Comparison of ENCODE assay signal across 1 cellular context in the genomic region with DNA sequence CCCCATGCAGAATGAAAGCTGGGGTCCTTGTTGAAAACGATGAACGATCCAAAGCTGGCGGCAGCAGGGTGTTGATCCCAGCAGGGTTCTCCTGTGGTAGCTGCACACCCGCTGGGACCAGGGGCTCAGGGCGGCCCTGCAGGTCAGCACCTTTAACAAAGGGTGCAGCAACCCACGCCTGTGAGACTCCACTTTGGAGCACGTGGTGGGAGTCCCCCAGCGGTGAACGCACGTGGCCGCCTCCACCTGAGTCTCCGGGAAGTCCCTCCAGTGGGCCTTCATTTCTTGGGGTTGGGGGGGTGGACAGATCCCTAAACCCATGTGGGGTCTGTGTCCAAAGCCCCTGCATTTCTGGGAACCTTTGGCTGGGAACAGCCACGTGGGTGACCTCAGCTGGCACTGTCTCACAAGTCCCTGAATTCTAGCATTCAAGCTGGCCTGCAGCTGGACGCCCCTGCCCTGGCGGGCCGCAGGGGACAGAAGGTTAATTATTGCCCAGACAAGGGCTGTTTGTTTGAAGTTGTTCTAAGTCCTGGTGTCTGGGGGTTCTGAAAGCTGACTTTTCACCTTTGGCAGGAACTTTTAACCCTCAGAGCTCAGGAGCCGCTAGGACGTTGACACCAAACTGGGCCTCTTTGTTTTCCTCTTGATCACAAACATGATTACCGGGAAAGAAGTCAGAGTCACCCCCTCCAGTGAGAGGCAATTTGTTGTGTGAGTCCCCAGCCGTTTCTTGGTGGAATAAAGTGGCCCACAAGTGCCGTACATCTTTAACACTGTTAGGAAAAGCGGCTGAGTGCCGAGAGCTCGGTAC.
TF ChIP-seq lines count a peak whose summit lies in the region.

No MANE protein-coding gene starts in this region.

TF ChIP-seq in HepG2, 621 proteins besides CTCF, POLR2A, EP300 and RAD21 (continued from another document and continues in another):
- TF ChIP-seq, protein P1, sequence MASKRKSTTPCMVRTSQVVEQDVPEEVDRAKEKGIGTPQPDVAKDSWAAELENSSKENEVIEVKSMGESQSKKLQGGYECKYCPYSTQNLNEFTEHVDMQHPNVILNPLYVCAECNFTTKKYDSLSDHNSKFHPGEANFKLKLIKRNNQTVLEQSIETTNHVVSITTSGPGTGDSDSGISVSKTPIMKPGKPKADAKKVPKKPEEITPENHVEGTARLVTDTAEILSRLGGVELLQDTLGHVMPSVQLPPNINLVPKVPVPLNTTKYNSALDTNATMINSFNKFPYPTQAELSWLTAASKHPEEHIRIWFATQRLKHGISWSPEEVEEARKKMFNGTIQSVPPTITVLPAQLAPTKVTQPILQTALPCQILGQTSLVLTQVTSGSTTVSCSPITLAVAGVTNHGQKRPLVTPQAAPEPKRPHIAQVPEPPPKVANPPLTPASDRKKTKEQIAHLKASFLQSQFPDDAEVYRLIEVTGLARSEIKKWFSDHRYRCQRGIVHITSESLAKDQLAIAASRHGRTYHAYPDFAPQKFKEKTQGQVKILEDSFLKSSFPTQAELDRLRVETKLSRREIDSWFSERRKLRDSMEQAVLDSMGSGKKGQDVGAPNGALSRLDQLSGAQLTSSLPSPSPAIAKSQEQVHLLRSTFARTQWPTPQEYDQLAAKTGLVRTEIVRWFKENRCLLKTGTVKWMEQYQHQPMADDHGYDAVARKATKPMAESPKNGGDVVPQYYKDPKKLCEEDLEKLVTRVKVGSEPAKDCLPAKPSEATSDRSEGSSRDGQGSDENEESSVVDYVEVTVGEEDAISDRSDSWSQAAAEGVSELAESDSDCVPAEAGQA (IDR thresholded peaks at IDR 0.05; ENCODE audit: low read depth) = no peak
- TF ChIP-seq, protein P1 (CRISPR knock-in tag; IDR thresholded peaks at IDR 0.05; ENCODE audit: borderline replicate concordance) = no peak; the same call in 1 of the 2 replicates
- TF ChIP-seq NR3C1 (CRISPR knock-in tag; IDR thresholded peaks at IDR 0.05) (no peak), ZNF616 (CRISPR knock-in tag; IDR thresholded peaks at IDR 0.05; ENCODE audit: low read depth) (no peak), NCOA2 (CRISPR knock-in tag; IDR thresholded peaks at IDR 0.05) (peak; percentile 99), SSRP1 (CRISPR knock-in tag; IDR thresholded peaks at IDR 0.05) (0 out of 2 replicates have a peak, but pooled peaks have one; percentile 43), TBX3 (IDR thresholded peaks at IDR 0.05; ENCODE audit: borderline replicate concordance) (peak; percentile 78; the same call in 1 of the 2 replicates), KDM2A (CRISPR knock-in tag; IDR thresholded peaks at IDR 0.05; ENCODE audit: borderline replicate concordance, low read depth) (no peak), NR2F2 (IDR thresholded peaks at IDR 0.05; ENCODE audit: borderline replicate concordance, low read depth) (no peak), EEA1 (CRISPR knock-in tag; IDR thresholded peaks at IDR 0.05; ENCODE audit: borderline replicate concordance) (no peak), ZNF101 (CRISPR knock-in tag; IDR thresholded peaks at IDR 0.05; ENCODE audit: borderline replicate concordance, low read depth) (no peak), SP5 (CRISPR knock-in tag; IDR thresholded peaks at IDR 0.05; ENCODE audit: borderline replicate concordance, low read depth) (peak; percentile 68; the same call in 1 of the 2 replicates), ARNT2 (CRISPR knock-in tag; IDR thresholded peaks at IDR 0.05; ENCODE audit: low read depth) (0 out of 2 replicates have a peak, but pooled peaks have one; percentile 36)
- TF ChIP-seq, protein P2, sequence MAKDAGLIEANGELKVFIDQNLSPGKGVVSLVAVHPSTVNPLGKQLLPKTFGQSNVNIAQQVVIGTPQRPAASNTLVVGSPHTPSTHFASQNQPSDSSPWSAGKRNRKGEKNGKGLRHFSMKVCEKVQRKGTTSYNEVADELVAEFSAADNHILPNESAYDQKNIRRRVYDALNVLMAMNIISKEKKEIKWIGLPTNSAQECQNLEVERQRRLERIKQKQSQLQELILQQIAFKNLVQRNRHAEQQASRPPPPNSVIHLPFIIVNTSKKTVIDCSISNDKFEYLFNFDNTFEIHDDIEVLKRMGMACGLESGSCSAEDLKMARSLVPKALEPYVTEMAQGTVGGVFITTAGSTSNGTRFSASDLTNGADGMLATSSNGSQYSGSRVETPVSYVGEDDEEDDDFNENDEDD (CRISPR knock-in tag; IDR thresholded peaks at IDR 0.05; ENCODE audit: borderline replicate concordance) = no peak; the same call in 1 of the 2 replicates
- TF ChIP-seq, protein P3, sequence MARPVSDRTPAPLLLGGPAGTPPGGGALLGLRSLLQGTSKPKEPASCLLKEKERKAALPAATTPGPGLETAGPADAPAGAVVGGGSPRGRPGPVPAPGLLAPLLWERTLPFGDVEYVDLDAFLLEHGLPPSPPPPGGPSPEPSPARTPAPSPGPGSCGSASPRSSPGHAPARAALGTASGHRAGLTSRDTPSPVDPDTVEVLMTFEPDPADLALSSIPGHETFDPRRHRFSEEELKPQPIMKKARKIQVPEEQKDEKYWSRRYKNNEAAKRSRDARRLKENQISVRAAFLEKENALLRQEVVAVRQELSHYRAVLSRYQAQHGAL (CRISPR knock-in tag; IDR thresholded peaks at IDR 0.05; ENCODE audit: not compliant biosample characterization) = no peak
- TF ChIP-seq, protein P4, sequence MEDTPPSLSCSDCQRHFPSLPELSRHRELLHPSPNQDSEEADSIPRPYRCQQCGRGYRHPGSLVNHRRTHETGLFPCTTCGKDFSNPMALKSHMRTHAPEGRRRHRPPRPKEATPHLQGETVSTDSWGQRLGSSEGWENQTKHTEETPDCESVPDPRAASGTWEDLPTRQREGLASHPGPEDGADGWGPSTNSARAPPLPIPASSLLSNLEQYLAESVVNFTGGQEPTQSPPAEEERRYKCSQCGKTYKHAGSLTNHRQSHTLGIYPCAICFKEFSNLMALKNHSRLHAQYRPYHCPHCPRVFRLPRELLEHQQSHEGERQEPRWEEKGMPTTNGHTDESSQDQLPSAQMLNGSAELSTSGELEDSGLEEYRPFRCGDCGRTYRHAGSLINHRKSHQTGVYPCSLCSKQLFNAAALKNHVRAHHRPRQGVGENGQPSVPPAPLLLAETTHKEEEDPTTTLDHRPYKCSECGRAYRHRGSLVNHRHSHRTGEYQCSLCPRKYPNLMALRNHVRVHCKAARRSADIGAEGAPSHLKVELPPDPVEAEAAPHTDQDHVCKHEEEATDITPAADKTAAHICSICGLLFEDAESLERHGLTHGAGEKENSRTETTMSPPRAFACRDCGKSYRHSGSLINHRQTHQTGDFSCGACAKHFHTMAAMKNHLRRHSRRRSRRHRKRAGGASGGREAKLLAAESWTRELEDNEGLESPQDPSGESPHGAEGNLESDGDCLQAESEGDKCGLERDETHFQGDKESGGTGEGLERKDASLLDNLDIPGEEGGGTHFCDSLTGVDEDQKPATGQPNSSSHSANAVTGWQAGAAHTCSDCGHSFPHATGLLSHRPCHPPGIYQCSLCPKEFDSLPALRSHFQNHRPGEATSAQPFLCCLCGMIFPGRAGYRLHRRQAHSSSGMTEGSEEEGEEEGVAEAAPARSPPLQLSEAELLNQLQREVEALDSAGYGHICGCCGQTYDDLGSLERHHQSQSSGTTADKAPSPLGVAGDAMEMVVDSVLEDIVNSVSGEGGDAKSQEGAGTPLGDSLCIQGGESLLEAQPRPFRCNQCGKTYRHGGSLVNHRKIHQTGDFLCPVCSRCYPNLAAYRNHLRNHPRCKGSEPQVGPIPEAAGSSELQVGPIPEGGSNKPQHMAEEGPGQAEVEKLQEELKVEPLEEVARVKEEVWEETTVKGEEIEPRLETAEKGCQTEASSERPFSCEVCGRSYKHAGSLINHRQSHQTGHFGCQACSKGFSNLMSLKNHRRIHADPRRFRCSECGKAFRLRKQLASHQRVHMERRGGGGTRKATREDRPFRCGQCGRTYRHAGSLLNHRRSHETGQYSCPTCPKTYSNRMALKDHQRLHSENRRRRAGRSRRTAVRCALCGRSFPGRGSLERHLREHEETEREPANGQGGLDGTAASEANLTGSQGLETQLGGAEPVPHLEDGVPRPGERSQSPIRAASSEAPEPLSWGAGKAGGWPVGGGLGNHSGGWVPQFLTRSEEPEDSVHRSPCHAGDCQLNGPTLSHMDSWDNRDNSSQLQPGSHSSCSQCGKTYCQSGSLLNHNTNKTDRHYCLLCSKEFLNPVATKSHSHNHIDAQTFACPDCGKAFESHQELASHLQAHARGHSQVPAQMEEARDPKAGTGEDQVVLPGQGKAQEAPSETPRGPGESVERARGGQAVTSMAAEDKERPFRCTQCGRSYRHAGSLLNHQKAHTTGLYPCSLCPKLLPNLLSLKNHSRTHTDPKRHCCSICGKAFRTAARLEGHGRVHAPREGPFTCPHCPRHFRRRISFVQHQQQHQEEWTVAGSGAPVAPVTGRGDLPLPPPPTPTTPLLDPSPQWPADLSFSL (CRISPR knock-in tag; IDR thresholded peaks at IDR 0.05) = no peak
- TF ChIP-seq, protein P5, sequence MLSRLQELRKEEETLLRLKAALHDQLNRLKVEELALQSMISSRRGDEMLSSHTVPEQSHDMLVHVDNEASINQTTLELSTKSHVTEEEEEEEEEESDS (CRISPR knock-in tag; IDR thresholded peaks at IDR 0.05; ENCODE audit: borderline replicate concordance) = 0 out of 2 replicates have a peak, but pooled peaks have one; percentile 49
- TF ChIP-seq, protein P6, sequence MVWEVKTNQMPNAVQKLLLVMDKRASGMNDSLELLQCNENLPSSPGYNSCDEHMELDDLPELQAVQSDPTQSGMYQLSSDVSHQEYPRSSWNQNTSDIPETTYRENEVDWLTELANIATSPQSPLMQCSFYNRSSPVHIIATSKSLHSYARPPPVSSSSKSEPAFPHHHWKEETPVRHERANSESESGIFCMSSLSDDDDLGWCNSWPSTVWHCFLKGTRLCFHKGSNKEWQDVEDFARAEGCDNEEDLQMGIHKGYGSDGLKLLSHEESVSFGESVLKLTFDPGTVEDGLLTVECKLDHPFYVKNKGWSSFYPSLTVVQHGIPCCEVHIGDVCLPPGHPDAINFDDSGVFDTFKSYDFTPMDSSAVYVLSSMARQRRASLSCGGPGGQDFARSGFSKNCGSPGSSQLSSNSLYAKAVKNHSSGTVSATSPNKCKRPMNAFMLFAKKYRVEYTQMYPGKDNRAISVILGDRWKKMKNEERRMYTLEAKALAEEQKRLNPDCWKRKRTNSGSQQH (CRISPR knock-in tag; IDR thresholded peaks at IDR 0.05; ENCODE audit: low read depth) = no peak
- TF ChIP-seq, protein P7, sequence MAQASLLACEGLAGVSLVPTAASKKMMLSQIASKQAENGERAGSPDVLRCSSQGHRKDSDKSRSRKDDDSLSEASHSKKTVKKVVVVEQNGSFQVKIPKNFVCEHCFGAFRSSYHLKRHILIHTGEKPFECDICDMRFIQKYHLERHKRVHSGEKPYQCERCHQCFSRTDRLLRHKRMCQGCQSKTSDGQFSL (CRISPR knock-in tag; IDR thresholded peaks at IDR 0.05) = 0 out of 2 replicates have a peak, but pooled peaks have one; percentile 24
- TF ChIP-seq, protein P8, sequence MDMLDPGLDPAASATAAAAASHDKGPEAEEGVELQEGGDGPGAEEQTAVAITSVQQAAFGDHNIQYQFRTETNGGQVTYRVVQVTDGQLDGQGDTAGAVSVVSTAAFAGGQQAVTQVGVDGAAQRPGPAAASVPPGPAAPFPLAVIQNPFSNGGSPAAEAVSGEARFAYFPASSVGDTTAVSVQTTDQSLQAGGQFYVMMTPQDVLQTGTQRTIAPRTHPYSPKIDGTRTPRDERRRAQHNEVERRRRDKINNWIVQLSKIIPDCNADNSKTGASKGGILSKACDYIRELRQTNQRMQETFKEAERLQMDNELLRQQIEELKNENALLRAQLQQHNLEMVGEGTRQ (IDR thresholded peaks at IDR 0.05; ENCODE audit: low read depth, low read length) = no peak
- TF ChIP-seq, protein P8 (CRISPR knock-in tag; IDR thresholded peaks at IDR 0.05; ENCODE audit: borderline replicate concordance) = peak; percentile 64; the same call in 1 of the 2 replicates
- TF ChIP-seq, protein P9, sequence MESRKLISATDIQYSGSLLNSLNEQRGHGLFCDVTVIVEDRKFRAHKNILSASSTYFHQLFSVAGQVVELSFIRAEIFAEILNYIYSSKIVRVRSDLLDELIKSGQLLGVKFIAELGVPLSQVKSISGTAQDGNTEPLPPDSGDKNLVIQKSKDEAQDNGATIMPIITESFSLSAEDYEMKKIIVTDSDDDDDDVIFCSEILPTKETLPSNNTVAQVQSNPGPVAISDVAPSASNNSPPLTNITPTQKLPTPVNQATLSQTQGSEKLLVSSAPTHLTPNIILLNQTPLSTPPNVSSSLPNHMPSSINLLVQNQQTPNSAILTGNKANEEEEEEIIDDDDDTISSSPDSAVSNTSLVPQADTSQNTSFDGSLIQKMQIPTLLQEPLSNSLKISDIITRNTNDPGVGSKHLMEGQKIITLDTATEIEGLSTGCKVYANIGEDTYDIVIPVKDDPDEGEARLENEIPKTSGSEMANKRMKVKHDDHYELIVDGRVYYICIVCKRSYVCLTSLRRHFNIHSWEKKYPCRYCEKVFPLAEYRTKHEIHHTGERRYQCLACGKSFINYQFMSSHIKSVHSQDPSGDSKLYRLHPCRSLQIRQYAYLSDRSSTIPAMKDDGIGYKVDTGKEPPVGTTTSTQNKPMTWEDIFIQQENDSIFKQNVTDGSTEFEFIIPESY (CRISPR knock-in tag; IDR thresholded peaks at IDR 0.05) = peak; percentile 53
- TF ChIP-seq, protein P10, sequence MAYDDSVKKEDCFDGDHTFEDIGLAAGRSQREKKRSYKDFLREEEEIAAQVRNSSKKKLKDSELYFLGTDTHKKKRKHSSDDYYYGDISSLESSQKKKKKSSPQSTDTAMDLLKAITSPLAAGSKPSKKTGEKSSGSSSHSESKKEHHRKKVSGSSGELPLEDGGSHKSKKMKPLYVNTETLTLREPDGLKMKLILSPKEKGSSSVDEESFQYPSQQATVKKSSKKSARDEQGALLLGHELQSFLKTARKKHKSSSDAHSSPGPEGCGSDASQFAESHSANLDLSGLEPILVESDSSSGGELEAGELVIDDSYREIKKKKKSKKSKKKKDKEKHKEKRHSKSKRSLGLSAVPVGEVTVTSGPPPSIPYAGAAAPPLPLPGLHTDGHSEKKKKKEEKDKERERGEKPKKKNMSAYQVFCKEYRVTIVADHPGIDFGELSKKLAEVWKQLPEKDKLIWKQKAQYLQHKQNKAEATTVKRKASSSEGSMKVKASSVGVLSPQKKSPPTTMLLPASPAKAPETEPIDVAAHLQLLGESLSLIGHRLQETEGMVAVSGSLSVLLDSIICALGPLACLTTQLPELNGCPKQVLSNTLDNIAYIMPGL (CRISPR knock-in tag; IDR thresholded peaks at IDR 0.05; ENCODE audit: borderline replicate concordance in 1 of 2, low read depth in 1 of 2) = peak in 1 of 2 experiments; percentile 46; a peak in 2 of 4 replicates
